Comparison of ENCODE assay signal across 25 cellular contexts in the genomic region with DNA sequence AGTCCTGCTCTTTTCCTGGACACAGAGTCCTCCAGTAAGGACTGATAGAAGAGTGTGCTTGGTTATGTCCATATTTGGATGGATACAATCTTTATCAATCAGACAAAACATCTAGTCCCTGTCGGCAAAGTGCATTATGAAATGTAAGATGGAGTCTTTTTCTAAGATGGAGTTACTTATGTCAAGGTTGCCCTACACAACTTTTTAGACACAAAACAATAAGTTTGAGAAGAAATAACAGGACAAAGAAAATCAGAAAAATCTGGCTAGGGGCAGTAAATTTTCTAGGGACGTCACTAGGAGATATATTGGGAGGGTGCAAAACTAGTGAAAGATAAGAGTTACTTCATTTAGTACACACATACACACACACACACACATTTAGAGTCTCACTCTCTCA. TPM values are rescaled to one million over a fixed set of nuclear protein-coding genes. Genes with fewer than 3 reads are reported as not detected.
DNase-seq lines count a peak whose midpoint lies in the region; ATAC-seq, FAIRE-seq and TF ChIP-seq lines count a peak whose summit lies in the region.
"Had no signal": no experiment of that assay in that cellular context is flagged by ENCODE, and none has a peak within 500 bp of the region (broad histone marks: within the 10 kb centered on the region; RNA-seq: fewer than 3 reads in every experiment).

No MANE protein-coding gene starts in this region.

- H3K27ac ChIP-seq in GM12878 (ENCODE audit: control insufficient read depth, insufficient read depth) (no peak overlapping the region), neural progenitor cell (no peak overlapping the region), transverse colon (no peak overlapping the region)
- H3K27ac ChIP-seq: BLaER1 had no signal

- H3K79me2 ChIP-seq in GM12878 (ENCODE audit: control insufficient read depth, insufficient read depth, low read length) (no peaks in the 10 kb centered on the region), neural progenitor cell (ENCODE audit: low read depth) (no peaks in the 10 kb centered on the region)

- TF ChIP-seq RAD21 in GM12878 (IDR thresholded peaks at IDR 0.05; ENCODE audit: insufficient read depth, low read depth, low read length), result no peak

- H3K4me3 ChIP-seq in GM12878 (no peak overlapping the region), neural progenitor cell (no peak overlapping the region), transverse colon (no peak overlapping the region)
- H3K4me3 ChIP-seq: BLaER1 had no signal

- SMC1A ChIA-PET in GM12878 (lab: Charles Lee; ENCODE audit: uncharacterized antibody, unreplicated experiment), result no interaction called here

- no peak for DNase-seq in GM12891 (ENCODE audit: insufficient read length, low spot score)
- no peak for DNase-seq in GM12878 (ENCODE audit: low read depth, low spot score)
- DNase-seq in neural progenitor cell (ENCODE audit: low spot score), result no peak
- DNase-seq in transverse colon, result no peak
- DNase-seq: 8988T; ACHN; BE2C; C1 segment of cervical spinal cord; CD4-positive, alpha-beta memory T cell; CD4-positive, CD25-positive, alpha-beta regulatory T cell; CD8-positive, alpha-beta memory T cell; COR-L47; DMS 273 treated with DMSO at 0.1 percent for 48 hours; DMS153; DMS53; DMS79; DND-41; EL; GDM1 had no signal

- ATAC-seq in GM12878 (no peak), GM21381 (IDR thresholded peaks at IDR 0.05; ENCODE audit: unreplicated experiment) (no peak)

- peaks cover 9% of the 10 kb centered on the region for H3K27me3 Mint-ChIP-seq in neural progenitor cell (ENCODE audit: insufficient read depth, low read depth)
- H3K27me3 Mint-ChIP-seq: CD4-positive, alpha-beta memory T cell; CD4-positive, CD25-positive, alpha-beta regulatory T cell; CD8-positive, alpha-beta memory T cell had no signal

- POLR2A ChIA-PET in GM12878 (lab: Charles Lee), result no interaction called here

- TF ChIP-seq CTCF in GM12878 (IDR thresholded peaks at IDR 0.05 in 2 of 3, conservative IDR thresholded peaks at IDR 0.05 in 1 of 3; ENCODE audit: control insufficient read depth in 2 of 3, extremely low read depth in 1 of 3, insufficient read depth in 1 of 3, low read depth in 3 of 3, low read length in 3 of 3) (no peak), neural progenitor cell (IDR thresholded peaks at IDR 0.05) (no peak), transverse colon (IDR thresholded peaks at IDR 0.05) (no peak)

- H3K9me3 Mint-ChIP-seq in neural progenitor cell, result peaks cover 6% of the 10 kb centered on the region
- H3K9me3 Mint-ChIP-seq: CD4-positive, CD25-positive, alpha-beta regulatory T cell; CD8-positive, alpha-beta memory T cell had no signal

- WGBS in GM12878 (ENCODE audit: insufficient coverage, insufficient replicate concordance, low lambda C conversion rate, missing lambda C conversion rate), result 95% methylated on average over 2 of the region's 2 CpGs
- 88 to 99% methylated on average over 2 of the region's 2 CpGs for WGBS in transverse colon (ENCODE audit: low coverage in 1 of 2), 2 donors

- no peaks in the 10 kb centered on the region for H3K4me1 ChIP-seq in GM12878 (ENCODE audit: control insufficient read depth, insufficient read depth, low read length)
- no peaks in the 10 kb centered on the region for H3K4me1 ChIP-seq in neural progenitor cell
- H3K4me1 ChIP-seq in transverse colon, result peaks cover 0 to 9% (median 4%) of the 10 kb centered on the region in 4 donors
- H3K4me1 ChIP-seq: BE2C, BLaER1 had no signal

- H3K36me3 ChIP-seq in GM12878 (ENCODE audit: control insufficient read depth in 2 of 2, insufficient read depth in 2 of 2, low read length in 1 of 2) (no peaks in the 10 kb centered on the region), neural progenitor cell (no peaks in the 10 kb centered on the region), transverse colon (no peaks in the 10 kb centered on the region)
- H3K36me3 ChIP-seq: BE2C, BLaER1 had no signal

- RAD21 ChIA-PET in GM12878 (lab: Charles Lee; ENCODE audit: unreplicated experiment), result interaction anchor here (0.9 kb wide), 1 partner anchor 28 kb away, joined by 3 read pairs; no protein-coding TSS in a partner anchor

- TF ChIP-seq POLR2A in GM12891 (IDR thresholded peaks at IDR 0.05; ENCODE audit: low read depth, low read length) (no peak), GM12878 (IDR thresholded peaks at IDR 0.05; ENCODE audit: low read depth, low read length) (no peak), transverse colon (IDR thresholded peaks at IDR 0.05) (no peak)

- peaks cover 2% of the 10 kb centered on the region for H3K36me3 Mint-ChIP-seq in neural progenitor cell
- H3K36me3 Mint-ChIP-seq: CD14-positive monocyte had no signal

- H3K9me3 ChIP-seq in GM12878 (replicated peaks; ENCODE audit: control insufficient read depth, insufficient read depth, low read length) (no peaks in the 10 kb centered on the region; the same call in 2 of the 3 replicates), neural progenitor cell (ENCODE audit: low read depth) (no peaks in the 10 kb centered on the region), transverse colon (no peaks in the 10 kb centered on the region)
- H3K9me3 ChIP-seq: BE2C had no signal

- TF ChIP-seq EP300 in GM12878 (IDR thresholded peaks at IDR 0.05; ENCODE audit: borderline replicate concordance in 1 of 2, control insufficient read depth in 1 of 2, low read depth in 2 of 2, low read length in 2 of 2), result no peak
- no peak for TF ChIP-seq EP300 in transverse colon (IDR thresholded peaks at IDR 0.05; ENCODE audit: low read depth)

- H3K4me2 ChIP-seq in GM12878 (ENCODE audit: control insufficient read depth, insufficient read depth), result no peak overlapping the region
- no peak overlapping the region for H3K4me2 ChIP-seq in neural progenitor cell
- H3K4me2 ChIP-seq: BLaER1 had no signal

- FAIRE-seq in GM12891 (lab: Jason Lieb, UNC) (peak; percentile 45), GM12878 (lab: Jason Lieb, UNC) (peak; percentile 54)
- FAIRE-seq: A204.1, GM12892, GM18507 had no signal

- CTCF ChIA-PET in GM12878 (lab: Yijun Ruan, JAX), result interaction anchor here (0.5 to 2.1 kb wide), 2 partner anchors 10 to 814 kb away, joined by 3 to 9 read pairs; no protein-coding TSS in a partner anchor

- no peak overlapping the region for H2AFZ ChIP-seq in GM12878 (ENCODE audit: control insufficient read depth, low read depth, low read length)
- no peak overlapping the region for H2AFZ ChIP-seq in neural progenitor cell (replicated peaks)

- in situ Hi-C loops in GM12878 (cut with MboI), result no loop called here
- in situ Hi-C loops in transverse colon (cut with MboI; ENCODE audit: low pct_ligation_motif_present in 1 of 4, low pct_unique_long_range_greater_than_20kb in 1 of 4, low sequenced_read_pairs in 3 of 4), result no loop called here

- no TSS peak for BruUV-seq in GM12878 (replicated peaks; lab: Mats Ljungman, UMichigan)

- no peaks in the 10 kb centered on the region for H3F3A ChIP-seq in neural progenitor cell (ENCODE audit: low read depth)

- H3K9ac ChIP-seq in GM12878 (ENCODE audit: control insufficient read depth, insufficient read depth, low read length), result no peak overlapping the region
- no peak overlapping the region for H3K9ac ChIP-seq in neural progenitor cell
- H3K9ac ChIP-seq: BLaER1 had no signal

- intact Hi-C loops in GM12878 (cut with micrococcal nuclease; ENCODE audit: unreplicated experiment) (no loop called here), transverse colon (cut with DNase I; ENCODE audit: low total_unique reads) (no loop called here)

- H4K20me1 ChIP-seq in GM12878 (ENCODE audit: control insufficient read depth, insufficient read depth), result no peaks in the 10 kb centered on the region
- H4K20me1 ChIP-seq in neural progenitor cell (ENCODE audit: low read depth), result no peaks in the 10 kb centered on the region
- H4K20me1 ChIP-seq: BLaER1 had no signal

- H3K27ac Mint-ChIP-seq in neural progenitor cell, result peak overlapping the region; percentile 14
- H3K27ac Mint-ChIP-seq: CD4-positive, CD25-positive, alpha-beta regulatory T cell had no signal

- H3K4me1 Mint-ChIP-seq in neural progenitor cell, result peaks cover 17% of the 10 kb centered on the region

- no peak overlapping the region for H3K4me3 Mint-ChIP-seq in neural progenitor cell
- H3K4me3 Mint-ChIP-seq: CD14-positive monocyte; CD4-positive, alpha-beta memory T cell; CD4-positive, CD25-positive, alpha-beta regulatory T cell; CD8-positive, alpha-beta memory T cell had no signal

- H3K27me3 ChIP-seq in GM12878 (replicated peaks in 1 of 2; ENCODE audit: control insufficient read depth in 2 of 2, insufficient read depth in 2 of 2, low read length in 1 of 2) (no peaks in the 10 kb centered on the region), neural progenitor cell (no peaks in the 10 kb centered on the region), transverse colon (no peaks in the 10 kb centered on the region)
- H3K27me3 ChIP-seq: BE2C, BLaER1 had no signal

TF ChIP-seq in GM12891, 5 proteins besides CTCF, POLR2A, EP300 and RAD21 (continues in another document):
- TF ChIP-seq POU2F2 (IDR thresholded peaks at IDR 0.05; ENCODE audit: low read depth, low read length), result no peak
- no peak for TF ChIP-seq POLR2AphosphoS5 (IDR thresholded peaks at IDR 0.05; ENCODE audit: low read depth, low read length)
- TF ChIP-seq TAF1 (IDR thresholded peaks at IDR 0.05; ENCODE audit: low read depth, low read length), result no peak

RNA-seq across cellular contexts. Expression of a gene that starts 23.3 kb away (rescaled TPM):
- polyA plus RNA-seq in GM12891 (2012; ENCODE audit: low read depth, missing spikeins), result 407 TPM
- total RNA-seq in GM12878 (2013; cell fraction: nucleolus; rRNA removed), result 242 and 247 TPM in 2 replicates
- total RNA-seq in GM12878 (2014; rRNA removed) (468 and 620 TPM in 2 replicates), GM12878 (2014; rRNA removed; fragmentation: Illumina TruSeq; extraction: Trizol) (1,079 and 1,213 TPM in 2 replicates), GM12878 (2021) (790 and 824 TPM in 2 replicates), neural progenitor cell (ENCODE audit: low replicate concordance) (324 and 789 TPM in 2 replicates), transverse colon (100 to 1,000 TPM in 1 of 4 donors, 10 to 100 TPM in 3; 30.3 to 126 (median 78.8) TPM)
- 219 TPM for polyA plus RNA-seq in GM12878 (2011; ENCODE audit: low read depth)
- polyA plus RNA-seq in GM12878 (2011; rRNA removed) (1,077 and 2,276 TPM in 2 replicates), GM12878 (2014; fragmentation: Illumina TruSeq; extraction: Trizol) (871 and 973 TPM in 2 replicates), GM12878 (2014; fragmentation: Nextera tagmentation; extraction: Ambion mirVana) (1,000 to 10,000 TPM; 1,885 to 2,316 TPM), GM12878 (2014; rRNA removed) (789 and 1,035 TPM in 2 replicates), GM12878 (2016; fragmentation: Nextera tagmentation; extraction: Ambion mirVana) (1,000 to 10,000 TPM; 2,588 to 2,785 TPM)
- polyA plus RNA-seq in GM12878 (2011; cell fraction: cytosol; rRNA removed), result 139 and 199 TPM in 2 replicates
- polyA plus RNA-seq in GM12878 (2011; cell fraction: nucleus; rRNA removed), result 177 and 416 TPM in 2 replicates
- 596 and 637 TPM in 2 replicates for polyA plus RNA-seq in GM12878 (2012)
- 84.2 and 91.5 TPM in 2 replicates for polyA minus RNA-seq in GM12878 (2011; rRNA and poly(A)+ RNA removed)
- 42.5 and 72.6 TPM in 2 replicates for polyA minus RNA-seq in GM12878 (2011; cell fraction: cytosol; rRNA and poly(A)+ RNA removed)
- polyA minus RNA-seq in GM12878 (2011; cell fraction: nucleus; rRNA and poly(A)+ RNA removed), result 133 and 270 TPM in 2 replicates
